Comparison of ENCODE assay signal across 27 cellular contexts in the genomic region with DNA sequence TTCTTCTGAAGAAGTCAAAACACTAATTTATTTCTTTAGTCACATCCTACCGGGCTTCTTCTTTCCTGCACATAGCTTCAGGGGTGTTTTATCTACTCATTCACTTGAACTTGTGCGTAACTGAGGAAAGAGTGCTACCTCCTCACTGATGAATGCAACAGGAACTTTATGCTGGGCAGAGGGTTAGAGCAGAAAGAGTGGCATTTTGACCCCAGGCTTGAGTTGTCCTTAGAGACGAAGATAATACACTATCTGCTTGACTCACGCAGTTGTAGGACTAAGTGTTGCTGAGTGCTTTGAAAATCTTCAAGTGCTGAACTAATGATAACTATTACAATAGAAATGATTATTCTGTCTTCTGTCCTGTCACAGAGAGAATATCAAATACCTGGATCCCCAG.
"Had no signal": no experiment of that assay in that cellular context is flagged by ENCODE, and none has a peak within 500 bp of the region (broad histone marks: within the 10 kb centered on the region; RNA-seq: fewer than 3 reads in every experiment).

No MANE protein-coding gene starts in this region.

- H3K4me1 ChIP-seq: prostate gland, sigmoid colon, stomach, thyroid gland, tibial nerve, upper lobe of right lung, uterus had no signal

- H3K9me3 ChIP-seq: ovary, prostate gland, right lobe of liver, sigmoid colon, stomach, thoracic aorta, thyroid gland, tibial nerve, upper lobe of right lung, uterus had no signal

- H3K27me3 ChIP-seq: ovary, right lobe of liver, sigmoid colon, stomach, thyroid gland, tibial nerve, upper lobe of right lung, uterus had no signal

- H3K9me3 Mint-ChIP-seq: naive thymus-derived CD4-positive, alpha-beta T cell; natural killer cell; nephron; neural crest cell; stimulated activated effector memory CD8-positive, alpha-beta T cell treated with anti-CD3 and anti-CD28 coated beads, Interleukin-12 subunit alpha, Interleukin-12 subunit beta, amount 100 ng/mL, for 72 hours; stimulated activated naive CD8-positive, alpha-beta T cell treated with anti-CD3 and anti-CD28 coated beads, Interleukin-15, Interleukin-2, amounts not matched to agents 100 ng/mL and 50 ng/mL, for 24 hours; type B pancreatic cell had no signal

- H3K36me3 Mint-ChIP-seq: naive thymus-derived CD4-positive, alpha-beta T cell; natural killer cell; stimulated activated effector memory CD8-positive, alpha-beta T cell treated with anti-CD3 and anti-CD28 coated beads, Interleukin-12 subunit alpha, Interleukin-12 subunit beta, amount 100 ng/mL, for 72 hours; stimulated activated naive B cell treated with anti-CD40 and anti-IgM and Interleukin-4, amounts not matched to agents 10 μg/mL and 1 μg/mL and 100 μg/mL, for 72 hours; type B pancreatic cell had no signal

- H3K4me3 ChIP-seq: ovary, prostate gland, right lobe of liver, sigmoid colon, stomach, thoracic aorta, thyroid gland, tibial nerve, upper lobe of right lung, uterus had no signal

- H3K4me1 Mint-ChIP-seq: natural killer cell; stimulated activated effector memory CD8-positive, alpha-beta T cell treated with anti-CD3 and anti-CD28 coated beads, Interleukin-12 subunit alpha, Interleukin-12 subunit beta, amount 100 ng/mL, for 72 hours had no signal

- H3K27me3 Mint-ChIP-seq: stimulated activated naive CD8-positive, alpha-beta T cell treated with anti-CD3 and anti-CD28 coated beads, Interleukin-15, Interleukin-2, amounts not matched to agents 100 ng/mL and 50 ng/mL, for 24 hours; type B pancreatic cell had no signal

- H3K36me3 ChIP-seq: ovary, prostate gland, right lobe of liver, sigmoid colon, stomach, thoracic aorta, thyroid gland, tibial nerve, upper lobe of right lung, uterus had no signal

- H3K4me3 Mint-ChIP-seq: naive thymus-derived CD4-positive, alpha-beta T cell; natural killer cell; nephron; neural crest cell; stimulated activated effector memory CD8-positive, alpha-beta T cell treated with anti-CD3 and anti-CD28 coated beads, Interleukin-12 subunit alpha, Interleukin-12 subunit beta, amount 100 ng/mL, for 72 hours; stimulated activated naive B cell treated with anti-CD40 and anti-IgM and Interleukin-4, amounts not matched to agents 10 μg/mL and 1 μg/mL and 100 μg/mL, for 72 hours; stimulated activated naive CD8-positive, alpha-beta T cell treated with anti-CD3 and anti-CD28 coated beads, Interleukin-15, Interleukin-2, amounts not matched to agents 100 ng/mL and 50 ng/mL, for 24 hours; type B pancreatic cell had no signal

- H3K27ac Mint-ChIP-seq: naive thymus-derived CD4-positive, alpha-beta T cell; natural killer cell; nephron; stimulated activated effector memory CD8-positive, alpha-beta T cell treated with anti-CD3 and anti-CD28 coated beads, Interleukin-12 subunit alpha, Interleukin-12 subunit beta, amount 100 ng/mL, for 72 hours; stimulated activated naive B cell treated with anti-CD40 and anti-IgM and Interleukin-4, amounts not matched to agents 10 μg/mL and 1 μg/mL and 100 μg/mL, for 72 hours; stimulated activated naive CD8-positive, alpha-beta T cell treated with anti-CD3 and anti-CD28 coated beads, Interleukin-15, Interleukin-2, amounts not matched to agents 100 ng/mL and 50 ng/mL, for 24 hours; type B pancreatic cell had no signal

- DNase-seq: naive thymus-derived CD4-positive, alpha-beta T cell; natural killer cell; occipital lobe; ovary; retina; right cardiac atrium; right lobe of liver; sigmoid colon; small intestine; stimulated activated CD4-positive, alpha-beta T cell treated with anti-CD3 and anti-CD28 coated beads, Interleukin-15, amount 100 ng/mL, for 24 hours; stimulated activated CD4-positive, alpha-beta T cell treated with anti-CD3 and anti-CD28 coated beads, Interleukin-2, amount 100 ng/mL, for 24 hours; stimulated activated CD4-positive, alpha-beta T cell treated with anti-CD3 and anti-CD28 coated beads, Interleukin-2, amount 100 ng/mL, for 48 hours; stimulated activated CD4-positive, alpha-beta T cell treated with anti-CD3 and anti-CD28 coated beads, Interleukin-4, amount 100 ng/mL, for 24 hours; stimulated activated naive B cell treated with anti-CD40 and anti-IgM and Interleukin-4, amounts not matched to agents 10 μg/mL and 1 μg/mL and 100 μg/mL, for 72 hours; stimulated activated naive CD4-positive, alpha-beta T cell treated with Interleukin-2 at 50 U/mL for 16 hours; stomach; thyroid gland; upper lobe of right lung; uterus had no signal

- H3K27ac ChIP-seq: ovary, prostate gland, right lobe of liver, sigmoid colon, stomach, thoracic aorta, thyroid gland, tibial nerve, upper lobe of right lung, uterus had no signal
